Comparison of ENCODE assay signal across 20 cellular contexts in the genomic region with DNA sequence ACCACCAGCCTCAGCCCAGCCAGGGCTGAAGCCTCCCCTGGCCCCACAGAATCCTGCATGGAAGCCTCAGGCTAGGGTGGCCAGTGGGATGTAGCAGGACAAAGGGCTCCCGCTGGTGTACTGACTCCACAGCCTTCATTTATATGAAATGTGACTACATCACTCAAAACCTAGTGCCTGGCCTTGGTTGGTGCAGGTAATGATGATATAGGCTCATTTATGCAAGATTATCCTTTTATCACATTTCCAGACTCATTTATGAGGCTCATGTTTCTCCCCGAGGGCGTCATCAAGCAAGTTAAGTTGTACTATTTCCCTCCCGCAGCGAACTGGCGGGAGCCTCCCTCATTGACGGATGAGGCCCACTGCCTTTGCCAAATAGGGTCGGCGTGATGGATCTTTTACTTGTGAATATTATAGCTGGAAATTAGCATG.
DNase-seq lines count a peak whose midpoint lies in the region; ATAC-seq and TF ChIP-seq lines count a peak whose summit lies in the region.
"Had no signal": no experiment of that assay in that cellular context is flagged by ENCODE, and none has a peak within 500 bp of the region (broad histone marks: within the 10 kb centered on the region; RNA-seq: fewer than 3 reads in every experiment).

No MANE protein-coding gene starts in this region.

- H3K4me3 ChIP-seq in endodermal cell (ENCODE audit: low read length): no peak overlapping the region
- no peak overlapping the region for H3K4me3 ChIP-seq in testis
- H3K4me3 ChIP-seq: SJCRH30 had no signal

- no peak overlapping the region for H3K27ac ChIP-seq in endodermal cell (ENCODE audit: low read depth, low read length)
- H3K27ac ChIP-seq in testis: no peak overlapping the region
- H3K27ac ChIP-seq: SJCRH30 had no signal

- no peaks in the 10 kb centered on the region for H3K4me1 Mint-ChIP-seq in activated CD8-positive, alpha-beta memory T cell treated with anti-CD3 and anti-CD28 coated beads, Interleukin-2, amount 10 ng/mL, durations not matched to agents 7 days and 5 days
- H3K4me1 Mint-ChIP-seq in endodermal cell: peaks cover 12% of the 10 kb centered on the region
- no peaks in the 10 kb centered on the region for H3K4me1 Mint-ChIP-seq in T-helper 2 cell treated with Interferon-gamma antibody and Interleukin-4, amounts not matched to agents 5 μg/mL and 100 μg/mL, for 36 hours (ENCODE audit: low read depth)
- H3K4me1 Mint-ChIP-seq: CD8-positive, alpha-beta memory T cell had no signal

- TF ChIP-seq POLR2A in testis (IDR thresholded peaks at IDR 0.05): no peak

- H3K9me3 ChIP-seq in endodermal cell (ENCODE audit: control insufficient read depth, low read length): peaks cover 46% of the 10 kb centered on the region
- H3K9me3 ChIP-seq in testis: no peaks in the 10 kb centered on the region

- H3K36me3 Mint-ChIP-seq in activated CD8-positive, alpha-beta memory T cell treated with anti-CD3 and anti-CD28 coated beads, Interleukin-2, amount 10 ng/mL, durations not matched to agents 7 days and 5 days: no peaks in the 10 kb centered on the region
- peaks cover 14% of the 10 kb centered on the region for H3K36me3 Mint-ChIP-seq in endodermal cell (ENCODE audit: low read depth)
- no peaks in the 10 kb centered on the region for H3K36me3 Mint-ChIP-seq in T-helper 2 cell treated with Interferon-gamma antibody and Interleukin-4, amounts not matched to agents 5 μg/mL and 100 μg/mL, for 36 hours (ENCODE audit: low read depth)

- CTCF ChIA-PET in activated CD8-positive, alpha-beta memory T cell treated with anti-CD3 and anti-CD28 coated beads, Interleukin-2, amount 10 ng/mL, durations not matched to agents 7 days and 5 days (lab: Charles Lee): no interaction called here

- 90 to 92% methylated on average over 5 to 8 of the region's 9 CpGs for WGBS in endodermal cell (ENCODE audit: insufficient coverage in 1 of 2, insufficient read length in 1 of 2), 2 experiments
- 94 to 95% methylated on average over 9 of the region's 9 CpGs for WGBS in testis, 2 donors

- peaks cover 29% of the 10 kb centered on the region for H3K27me3 Mint-ChIP-seq in activated CD8-positive, alpha-beta memory T cell treated with anti-CD3 and anti-CD28 coated beads, Interleukin-2, amount 10 ng/mL, durations not matched to agents 7 days and 5 days
- no peaks in the 10 kb centered on the region for H3K27me3 Mint-ChIP-seq in endodermal cell (ENCODE audit: insufficient read depth)
- H3K27me3 Mint-ChIP-seq in T-helper 2 cell treated with Interferon-gamma antibody and Interleukin-4, amounts not matched to agents 5 μg/mL and 100 μg/mL, for 36 hours (ENCODE audit: low read depth): peaks cover 6% of the 10 kb centered on the region

- no peaks in the 10 kb centered on the region for H3K27me3 ChIP-seq in endodermal cell (ENCODE audit: control insufficient read depth, insufficient read depth, low read length, poor library complexity, severe bottlenecking)
- H3K27me3 ChIP-seq in testis: no peaks in the 10 kb centered on the region
- H3K27me3 ChIP-seq: SJCRH30 had no signal

- H3K9ac ChIP-seq in endodermal cell (ENCODE audit: extremely low read depth, low read length, poor library complexity, severe bottlenecking): no peak overlapping the region

- intact Hi-C loops in testis (cut with DNase I; ENCODE audit: low total_unique reads): no loop called here

- H3K36me3 ChIP-seq in endodermal cell (ENCODE audit: control insufficient read depth, insufficient read depth, low read length) (no peaks in the 10 kb centered on the region), testis (ENCODE audit: low read depth, missing control alignments) (no peaks in the 10 kb centered on the region)
- H3K36me3 ChIP-seq: SJCRH30 had no signal

- peak; percentile 8 for DNase-seq in activated CD8-positive, alpha-beta memory T cell treated with anti-CD3 and anti-CD28 coated beads, Interleukin-2, amount 10 ng/mL, durations not matched to agents 7 days and 5 days
- DNase-seq in activated CD8-positive, alpha-beta memory T cell treated with anti-CD3 and anti-CD28 coated beads for 24 hours: no peak
- peak; percentile 76 to 78 for DNase-seq in NCI-H2081 (lab: John Stamatoyannopoulos, UW)
- DNase-seq in endodermal cell: peak; percentile 14
- peak; percentile 1 for DNase-seq in testis
- DNase-seq in T-helper 2 cell treated with Interferon-gamma antibody and Interleukin-4, amounts not matched to agents 5 μg/mL and 100 μg/mL, for 36 hours (ENCODE audit: low spot score): no peak
- no peak for DNase-seq in hepatic stellate cell (ENCODE audit: low spot score)
- DNase-seq: CD8-positive, alpha-beta memory T cell; DND-41; GDM1; H9; KG1; NCI-H1436 treated with DMSO at 0.1 percent for 48 hours; NCI-H2171; NCI-H446; NCI-H774; PC-3; SJCRH30 had no signal

- H3K9me3 Mint-ChIP-seq in activated CD8-positive, alpha-beta memory T cell treated with anti-CD3 and anti-CD28 coated beads, Interleukin-2, amount 10 ng/mL, durations not matched to agents 7 days and 5 days (ENCODE audit: low read depth): no peaks in the 10 kb centered on the region
- H3K9me3 Mint-ChIP-seq in endodermal cell: peaks cover 47% of the 10 kb centered on the region
- peaks cover 17% of the 10 kb centered on the region for H3K9me3 Mint-ChIP-seq in T-helper 2 cell treated with Interferon-gamma antibody and Interleukin-4, amounts not matched to agents 5 μg/mL and 100 μg/mL, for 36 hours

- H3K4me1 ChIP-seq in endodermal cell (ENCODE audit: control insufficient read depth, insufficient read depth, low read length): no peaks in the 10 kb centered on the region
- peaks cover 11% of the 10 kb centered on the region for H3K4me1 ChIP-seq in testis

- ATAC-seq in activated CD8-positive, alpha-beta memory T cell treated with anti-CD3 and anti-CD28 coated beads, Interleukin-2, amount 10 ng/mL, durations not matched to agents 7 days and 5 days: no peak
- ATAC-seq in HG02588 (IDR thresholded peaks at IDR 0.05; ENCODE audit: unreplicated experiment): no peak
- ATAC-seq: HepG2, PC-3 had no signal

- TF ChIP-seq CTCF in endodermal cell (conservative IDR thresholded peaks at IDR 0.05) (no peak), testis (IDR thresholded peaks at IDR 0.05) (no peak)

- H3K4me3 Mint-ChIP-seq in activated CD8-positive, alpha-beta memory T cell treated with anti-CD3 and anti-CD28 coated beads, Interleukin-2, amount 10 ng/mL, durations not matched to agents 7 days and 5 days: no peak overlapping the region
- no peak overlapping the region for H3K4me3 Mint-ChIP-seq in endodermal cell
- H3K4me3 Mint-ChIP-seq in T-helper 2 cell treated with Interferon-gamma antibody and Interleukin-4, amounts not matched to agents 5 μg/mL and 100 μg/mL, for 36 hours: no peak overlapping the region
- H3K4me3 Mint-ChIP-seq: CD8-positive, alpha-beta memory T cell; H9 had no signal

- H3K27ac Mint-ChIP-seq in activated CD8-positive, alpha-beta memory T cell treated with anti-CD3 and anti-CD28 coated beads, Interleukin-2, amount 10 ng/mL, durations not matched to agents 7 days and 5 days: no peak overlapping the region
- no peak overlapping the region for H3K27ac Mint-ChIP-seq in endodermal cell
- H3K27ac Mint-ChIP-seq in T-helper 2 cell treated with Interferon-gamma antibody and Interleukin-4, amounts not matched to agents 5 μg/mL and 100 μg/mL, for 36 hours: no peak overlapping the region
- H3K27ac Mint-ChIP-seq: CD8-positive, alpha-beta memory T cell; H9 had no signal

Comparison
In these comparisons a context has a peak if more than half of its experiments do, and no peak if none do; other contexts are left out.
1. DNase-seq: peak in activated CD8-positive, alpha-beta memory T cell treated with anti-CD3 and anti-CD28 coated beads, Interleukin-2, amount 10 ng/mL, durations not matched to agents 7 days and 5 days (single experiment), NCI-H2081 (2 of 2), endodermal cell (single experiment) and testis (single experiment); none in activated CD8-positive, alpha-beta memory T cell treated with anti-CD3 and anti-CD28 coated beads for 24 hours (single experiment), T-helper 2 cell treated with Interferon-gamma antibody and Interleukin-4, amounts not matched to agents 5 μg/mL and 100 μg/mL, for 36 hours (single experiment) and hepatic stellate cell (single experiment).